Comparison of ENCODE assay signal across 15 cellular contexts in the genomic region with DNA sequence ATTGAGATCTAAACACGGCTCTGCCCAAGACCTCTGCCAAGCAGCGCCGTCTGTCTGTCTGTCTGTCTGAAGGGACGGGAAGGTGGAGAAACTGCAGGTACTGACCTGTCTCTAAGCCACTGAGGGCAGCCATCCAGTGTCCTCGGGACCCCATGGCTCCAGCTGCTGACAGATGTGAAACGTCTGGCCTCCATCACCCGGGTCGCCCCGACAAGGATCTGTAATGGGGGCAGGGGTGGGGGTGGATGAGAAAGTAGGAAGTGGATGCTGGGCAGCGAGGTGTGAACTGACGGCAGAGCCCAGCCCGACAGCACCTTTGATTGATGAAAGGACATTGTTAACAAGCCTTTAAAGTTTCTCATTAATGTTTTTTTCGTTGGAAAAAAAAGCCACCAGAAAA.
"Had no signal": no experiment of that assay in that cellular context is flagged by ENCODE, and none has a peak within 500 bp of the region (broad histone marks: within the 10 kb centered on the region; RNA-seq: fewer than 3 reads in every experiment).

No MANE protein-coding gene starts in this region.

- H3K27me3 Mint-ChIP-seq: dendritic cell treated with granulocyte-macrophage colony-stimulating factor and Interleukin-4, amounts not matched to agents 40 ng/mL and 50 ng/mL, for 4 days; naive thymus-derived CD4-positive, alpha-beta T cell; stimulated activated naive CD8-positive, alpha-beta T cell treated with anti-CD3 and anti-CD28 coated beads, Interleukin-15, amount 100 ng/mL, for 72 hours; T-helper 17 cell had no signal

- ATAC-seq: activated CD4-positive, CD25-positive, alpha-beta regulatory T cell treated with anti-CD3 and anti-CD28 coated beads, Interleukin-2, amount 50 U/mL, for 24 hours; esophagus mucosa; naive thymus-derived CD4-positive, alpha-beta T cell; stimulated activated naive CD8-positive, alpha-beta T cell treated with anti-CD3 and anti-CD28 coated beads, Interleukin-15, amount 100 ng/mL, for 72 hours; T-helper 17 cell had no signal

- DNase-seq: activated CD4-positive, alpha-beta T cell treated with anti-CD3 and anti-CD28 coated beads, Interleukin-2, amount 50 U/mL, for 48 hours; activated naive CD4-positive, alpha-beta T cell treated with anti-CD3 and anti-CD28 coated beads, Interleukin-2, amount 50 U/mL, for 16 hours; central memory CD4-positive, alpha-beta T cell; hippocampal formation; naive thymus-derived CD4-positive, alpha-beta T cell; occipital lobe; SIG-M5; stimulated activated CD4-positive, alpha-beta T cell treated with anti-CD3 and anti-CD28 coated beads, Interleukin-15, amount 100 ng/mL, for 24 hours; stimulated activated CD4-positive, alpha-beta T cell treated with anti-CD3 and anti-CD28 coated beads, Interleukin-4, amount 100 ng/mL, for 24 hours; stimulated activated naive CD8-positive, alpha-beta T cell treated with anti-CD3 and anti-CD28 coated beads, Interleukin-15, amount 100 ng/mL, for 72 hours; T-helper 17 cell; thyroid gland had no signal

- H3K4me1 ChIP-seq: thyroid gland had no signal

- H3K9me3 ChIP-seq: thyroid gland had no signal

- H3K27ac ChIP-seq: thyroid gland had no signal

- H3K4me1 Mint-ChIP-seq: stimulated activated naive CD8-positive, alpha-beta T cell treated with anti-CD3 and anti-CD28 coated beads, Interleukin-15, amount 100 ng/mL, for 72 hours; T-helper 17 cell had no signal

- H3K4me3 ChIP-seq: thyroid gland had no signal

- H3K27me3 ChIP-seq: thyroid gland had no signal

- H3K4me3 Mint-ChIP-seq: dendritic cell treated with granulocyte-macrophage colony-stimulating factor and Interleukin-4, amounts not matched to agents 40 ng/mL and 50 ng/mL, for 4 days; naive thymus-derived CD4-positive, alpha-beta T cell; stimulated activated naive CD8-positive, alpha-beta T cell treated with anti-CD3 and anti-CD28 coated beads, Interleukin-15, amount 100 ng/mL, for 72 hours; T-helper 17 cell had no signal

- H3K27ac Mint-ChIP-seq: dendritic cell treated with granulocyte-macrophage colony-stimulating factor and Interleukin-4, amounts not matched to agents 40 ng/mL and 50 ng/mL, for 4 days; naive thymus-derived CD4-positive, alpha-beta T cell; stimulated activated naive CD8-positive, alpha-beta T cell treated with anti-CD3 and anti-CD28 coated beads, Interleukin-15, amount 100 ng/mL, for 72 hours; T-helper 17 cell had no signal

- H3K9me3 Mint-ChIP-seq: dendritic cell treated with granulocyte-macrophage colony-stimulating factor and Interleukin-4, amounts not matched to agents 40 ng/mL and 50 ng/mL, for 4 days had no signal
